ENCODE assay signal across 1 cellular context in genomic region chr5:140557136-140557805, GRCh38.
TF ChIP-seq lines count a peak whose summit lies in the region.

TSS of gene SRA1 (minus strand) at chr5:140557473. CDS start at chr5:140557452, 21 bp downstream.

TF ChIP-seq in HepG2, 621 proteins besides CTCF, POLR2A, EP300 and RAD21 (continued from another document and continues in another):
- TF ChIP-seq, protein P1, sequence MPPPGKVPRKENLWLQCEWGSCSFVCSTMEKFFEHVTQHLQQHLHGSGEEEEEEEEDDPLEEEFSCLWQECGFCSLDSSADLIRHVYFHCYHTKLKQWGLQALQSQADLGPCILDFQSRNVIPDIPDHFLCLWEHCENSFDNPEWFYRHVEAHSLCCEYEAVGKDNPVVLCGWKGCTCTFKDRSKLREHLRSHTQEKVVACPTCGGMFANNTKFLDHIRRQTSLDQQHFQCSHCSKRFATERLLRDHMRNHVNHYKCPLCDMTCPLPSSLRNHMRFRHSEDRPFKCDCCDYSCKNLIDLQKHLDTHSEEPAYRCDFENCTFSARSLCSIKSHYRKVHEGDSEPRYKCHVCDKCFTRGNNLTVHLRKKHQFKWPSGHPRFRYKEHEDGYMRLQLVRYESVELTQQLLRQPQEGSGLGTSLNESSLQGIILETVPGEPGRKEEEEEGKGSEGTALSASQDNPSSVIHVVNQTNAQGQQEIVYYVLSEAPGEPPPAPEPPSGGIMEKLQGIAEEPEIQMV (CRISPR knock-in tag; IDR thresholded peaks at IDR 0.05; ENCODE audit: low read depth): no peak
- TF ChIP-seq ZNF335 (CRISPR knock-in tag; IDR thresholded peaks at IDR 0.05) (0 out of 2 replicates have a peak, but pooled peaks have one; percentile 25), MLLT10 (CRISPR knock-in tag; IDR thresholded peaks at IDR 0.05) (no peak), ARNT2 (CRISPR knock-in tag; IDR thresholded peaks at IDR 0.05; ENCODE audit: low read depth) (peak; percentile 93), CENPT (CRISPR knock-in tag; IDR thresholded peaks at IDR 0.05; ENCODE audit: low read depth) (no peak), NCOA2 (CRISPR knock-in tag; IDR thresholded peaks at IDR 0.05) (peak; percentile 57), FOXA3 (CRISPR knock-in tag; IDR thresholded peaks at IDR 0.05) (0 out of 2 replicates have a peak, but pooled peaks have one; percentile 33), MXI1 (IDR thresholded peaks at IDR 0.05; ENCODE audit: borderline replicate concordance, low read depth, low read length) (peak; percentile 58; the same call in 1 of the 3 replicates), ZFY (CRISPR knock-in tag; IDR thresholded peaks at IDR 0.05) (peak; percentile 91), SP2 (CRISPR knock-in tag; IDR thresholded peaks at IDR 0.05) (peak; percentile 76), TEF (CRISPR knock-in tag; IDR thresholded peaks at IDR 0.05) (no peak), FOXK1 (CRISPR knock-in tag; IDR thresholded peaks at IDR 0.05; ENCODE audit: borderline replicate concordance, low read depth) (peak; percentile 70), NFYB (CRISPR knock-in tag; IDR thresholded peaks at IDR 0.05) (peak; percentile 64), CHD4 (IDR thresholded peaks at IDR 0.05; ENCODE audit: borderline replicate concordance, low read length) (no peak), WIZ (CRISPR knock-in tag; IDR thresholded peaks at IDR 0.05) (0 out of 2 replicates have a peak, but pooled peaks have one; percentile 41), ATF2 (CRISPR knock-in tag; IDR thresholded peaks at IDR 0.05) (peak; percentile 68; the same call in 1 of the 2 replicates), MZF1 (CRISPR knock-in tag; IDR thresholded peaks at IDR 0.05; ENCODE audit: borderline replicate concordance) (no peak), RARA (CRISPR knock-in tag; IDR thresholded peaks at IDR 0.05) (peak; percentile 31; the same call in 1 of the 2 replicates), ZNF282 (IDR thresholded peaks at IDR 0.05; ENCODE audit: partially characterized antibody) (no peak), CEBPG (CRISPR knock-in tag; IDR thresholded peaks at IDR 0.05) (peak; percentile 57; the same call in 1 of the 2 replicates), ZNF747 (CRISPR knock-in tag; IDR thresholded peaks at IDR 0.05; ENCODE audit: borderline replicate concordance) (peak; percentile 89; the same call in 1 of the 2 replicates), SP140L (CRISPR knock-in tag; IDR thresholded peaks at IDR 0.05; ENCODE audit: borderline replicate concordance) (no peak), ZNF878 (CRISPR knock-in tag; IDR thresholded peaks at IDR 0.05) (peak; percentile 67; the same call in 1 of the 2 replicates), ZFAT (CRISPR knock-in tag; conservative IDR thresholded peaks at IDR 0.05) (no peak), ZNF567 (CRISPR knock-in tag; IDR thresholded peaks at IDR 0.05; ENCODE audit: borderline replicate concordance) (0 out of 2 replicates have a peak, but pooled peaks have one; percentile 59), RFXAP (CRISPR knock-in tag; IDR thresholded peaks at IDR 0.05; ENCODE audit: borderline replicate concordance) (no peak), MYNN (CRISPR knock-in tag; IDR thresholded peaks at IDR 0.05; ENCODE audit: low read depth) (no peak)
- TF ChIP-seq, protein P2, sequence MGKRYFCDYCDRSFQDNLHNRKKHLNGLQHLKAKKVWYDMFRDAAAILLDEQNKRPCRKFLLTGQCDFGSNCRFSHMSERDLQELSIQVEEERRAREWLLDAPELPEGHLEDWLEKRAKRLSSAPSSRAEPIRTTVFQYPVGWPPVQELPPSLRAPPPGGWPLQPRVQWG (CRISPR knock-in tag; IDR thresholded peaks at IDR 0.05; ENCODE audit: borderline replicate concordance, low read depth): no peak
- TF ChIP-seq, protein P3, sequence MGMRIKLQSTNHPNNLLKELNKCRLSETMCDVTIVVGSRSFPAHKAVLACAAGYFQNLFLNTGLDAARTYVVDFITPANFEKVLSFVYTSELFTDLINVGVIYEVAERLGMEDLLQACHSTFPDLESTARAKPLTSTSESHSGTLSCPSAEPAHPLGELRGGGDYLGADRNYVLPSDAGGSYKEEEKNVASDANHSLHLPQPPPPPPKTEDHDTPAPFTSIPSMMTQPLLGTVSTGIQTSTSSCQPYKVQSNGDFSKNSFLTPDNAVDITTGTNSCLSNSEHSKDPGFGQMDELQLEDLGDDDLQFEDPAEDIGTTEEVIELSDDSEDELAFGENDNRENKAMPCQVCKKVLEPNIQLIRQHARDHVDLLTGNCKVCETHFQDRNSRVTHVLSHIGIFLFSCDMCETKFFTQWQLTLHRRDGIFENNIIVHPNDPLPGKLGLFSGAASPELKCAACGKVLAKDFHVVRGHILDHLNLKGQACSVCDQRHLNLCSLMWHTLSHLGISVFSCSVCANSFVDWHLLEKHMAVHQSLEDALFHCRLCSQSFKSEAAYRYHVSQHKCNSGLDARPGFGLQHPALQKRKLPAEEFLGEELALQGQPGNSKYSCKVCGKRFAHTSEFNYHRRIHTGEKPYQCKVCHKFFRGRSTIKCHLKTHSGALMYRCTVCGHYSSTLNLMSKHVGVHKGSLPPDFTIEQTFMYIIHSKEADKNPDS (CRISPR knock-in tag; IDR thresholded peaks at IDR 0.05): 0 out of 2 replicates have a peak, but pooled peaks have one; percentile 60
- TF ChIP-seq, protein P4, sequence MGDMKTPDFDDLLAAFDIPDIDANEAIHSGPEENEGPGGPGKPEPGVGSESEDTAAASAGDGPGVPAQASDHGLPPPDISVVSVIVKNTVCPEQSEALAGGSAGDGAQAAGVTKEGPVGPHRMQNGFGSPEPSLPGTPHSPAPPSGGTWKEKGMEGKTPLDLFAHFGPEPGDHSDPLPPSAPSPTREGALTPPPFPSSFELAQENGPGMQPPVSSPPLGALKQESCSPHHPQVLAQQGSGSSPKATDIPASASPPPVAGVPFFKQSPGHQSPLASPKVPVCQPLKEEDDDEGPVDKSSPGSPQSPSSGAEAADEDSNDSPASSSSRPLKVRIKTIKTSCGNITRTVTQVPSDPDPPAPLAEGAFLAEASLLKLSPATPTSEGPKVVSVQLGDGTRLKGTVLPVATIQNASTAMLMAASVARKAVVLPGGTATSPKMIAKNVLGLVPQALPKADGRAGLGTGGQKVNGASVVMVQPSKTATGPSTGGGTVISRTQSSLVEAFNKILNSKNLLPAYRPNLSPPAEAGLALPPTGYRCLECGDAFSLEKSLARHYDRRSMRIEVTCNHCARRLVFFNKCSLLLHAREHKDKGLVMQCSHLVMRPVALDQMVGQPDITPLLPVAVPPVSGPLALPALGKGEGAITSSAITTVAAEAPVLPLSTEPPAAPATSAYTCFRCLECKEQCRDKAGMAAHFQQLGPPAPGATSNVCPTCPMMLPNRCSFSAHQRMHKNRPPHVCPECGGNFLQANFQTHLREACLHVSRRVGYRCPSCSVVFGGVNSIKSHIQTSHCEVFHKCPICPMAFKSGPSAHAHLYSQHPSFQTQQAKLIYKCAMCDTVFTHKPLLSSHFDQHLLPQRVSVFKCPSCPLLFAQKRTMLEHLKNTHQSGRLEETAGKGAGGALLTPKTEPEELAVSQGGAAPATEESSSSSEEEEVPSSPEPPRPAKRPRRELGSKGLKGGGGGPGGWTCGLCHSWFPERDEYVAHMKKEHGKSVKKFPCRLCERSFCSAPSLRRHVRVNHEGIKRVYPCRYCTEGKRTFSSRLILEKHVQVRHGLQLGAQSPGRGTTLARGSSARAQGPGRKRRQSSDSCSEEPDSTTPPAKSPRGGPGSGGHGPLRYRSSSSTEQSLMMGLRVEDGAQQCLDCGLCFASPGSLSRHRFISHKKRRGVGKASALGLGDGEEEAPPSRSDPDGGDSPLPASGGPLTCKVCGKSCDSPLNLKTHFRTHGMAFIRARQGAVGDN (CRISPR knock-in tag; IDR thresholded peaks at IDR 0.05): peak; percentile 96
- TF ChIP-seq, protein P5, sequence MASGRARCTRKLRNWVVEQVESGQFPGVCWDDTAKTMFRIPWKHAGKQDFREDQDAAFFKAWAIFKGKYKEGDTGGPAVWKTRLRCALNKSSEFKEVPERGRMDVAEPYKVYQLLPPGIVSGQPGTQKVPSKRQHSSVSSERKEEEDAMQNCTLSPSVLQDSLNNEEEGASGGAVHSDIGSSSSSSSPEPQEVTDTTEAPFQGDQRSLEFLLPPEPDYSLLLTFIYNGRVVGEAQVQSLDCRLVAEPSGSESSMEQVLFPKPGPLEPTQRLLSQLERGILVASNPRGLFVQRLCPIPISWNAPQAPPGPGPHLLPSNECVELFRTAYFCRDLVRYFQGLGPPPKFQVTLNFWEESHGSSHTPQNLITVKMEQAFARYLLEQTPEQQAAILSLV (CRISPR knock-in tag; IDR thresholded peaks at IDR 0.05; ENCODE audit: borderline replicate concordance): peak; percentile 76; the same call in 1 of the 2 replicates
- TF ChIP-seq, protein P6, sequence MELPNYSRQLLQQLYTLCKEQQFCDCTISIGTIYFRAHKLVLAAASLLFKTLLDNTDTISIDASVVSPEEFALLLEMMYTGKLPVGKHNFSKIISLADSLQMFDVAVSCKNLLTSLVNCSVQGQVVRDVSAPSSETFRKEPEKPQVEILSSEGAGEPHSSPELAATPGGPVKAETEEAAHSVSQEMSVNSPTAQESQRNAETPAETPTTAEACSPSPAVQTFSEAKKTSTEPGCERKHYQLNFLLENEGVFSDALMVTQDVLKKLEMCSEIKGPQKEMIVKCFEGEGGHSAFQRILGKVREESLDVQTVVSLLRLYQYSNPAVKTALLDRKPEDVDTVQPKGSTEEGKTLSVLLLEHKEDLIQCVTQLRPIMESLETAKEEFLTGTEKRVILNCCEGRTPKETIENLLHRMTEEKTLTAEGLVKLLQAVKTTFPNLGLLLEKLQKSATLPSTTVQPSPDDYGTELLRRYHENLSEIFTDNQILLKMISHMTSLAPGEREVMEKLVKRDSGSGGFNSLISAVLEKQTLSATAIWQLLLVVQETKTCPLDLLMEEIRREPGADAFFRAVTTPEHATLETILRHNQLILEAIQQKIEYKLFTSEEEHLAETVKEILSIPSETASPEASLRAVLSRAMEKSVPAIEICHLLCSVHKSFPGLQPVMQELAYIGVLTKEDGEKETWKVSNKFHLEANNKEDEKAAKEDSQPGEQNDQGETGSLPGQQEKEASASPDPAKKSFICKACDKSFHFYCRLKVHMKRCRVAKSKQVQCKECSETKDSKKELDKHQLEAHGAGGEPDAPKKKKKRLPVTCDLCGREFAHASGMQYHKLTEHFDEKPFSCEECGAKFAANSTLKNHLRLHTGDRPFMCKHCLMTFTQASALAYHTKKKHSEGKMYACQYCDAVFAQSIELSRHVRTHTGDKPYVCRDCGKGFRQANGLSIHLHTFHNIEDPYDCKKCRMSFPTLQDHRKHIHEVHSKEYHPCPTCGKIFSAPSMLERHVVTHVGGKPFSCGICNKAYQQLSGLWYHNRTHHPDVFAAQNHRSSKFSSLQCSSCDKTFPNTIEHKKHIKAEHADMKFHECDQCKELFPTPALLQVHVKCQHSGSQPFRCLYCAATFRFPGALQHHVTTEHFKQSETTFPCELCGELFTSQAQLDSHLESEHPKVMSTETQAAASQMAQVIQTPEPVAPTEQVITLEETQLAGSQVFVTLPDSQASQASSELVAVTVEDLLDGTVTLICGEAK (IDR thresholded peaks at IDR 0.05): peak; percentile 73
- TF ChIP-seq, protein P6 (CRISPR knock-in tag; IDR thresholded peaks at IDR 0.05): peak; percentile 39; the same call in 1 of the 2 replicates
- TF ChIP-seq, protein P7, sequence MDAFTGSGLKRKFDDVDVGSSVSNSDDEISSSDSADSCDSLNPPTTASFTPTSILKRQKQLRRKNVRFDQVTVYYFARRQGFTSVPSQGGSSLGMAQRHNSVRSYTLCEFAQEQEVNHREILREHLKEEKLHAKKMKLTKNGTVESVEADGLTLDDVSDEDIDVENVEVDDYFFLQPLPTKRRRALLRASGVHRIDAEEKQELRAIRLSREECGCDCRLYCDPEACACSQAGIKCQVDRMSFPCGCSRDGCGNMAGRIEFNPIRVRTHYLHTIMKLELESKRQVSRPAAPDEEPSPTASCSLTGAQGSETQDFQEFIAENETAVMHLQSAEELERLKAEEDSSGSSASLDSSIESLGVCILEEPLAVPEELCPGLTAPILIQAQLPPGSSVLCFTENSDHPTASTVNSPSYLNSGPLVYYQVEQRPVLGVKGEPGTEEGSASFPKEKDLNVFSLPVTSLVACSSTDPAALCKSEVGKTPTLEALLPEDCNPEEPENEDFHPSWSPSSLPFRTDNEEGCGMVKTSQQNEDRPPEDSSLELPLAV (CRISPR knock-in tag; conservative IDR thresholded peaks at IDR 0.05; ENCODE audit: low read depth): no peak
